ENCODE assay signal across 9 cellular contexts in genomic region chr9:93464876-93465275, GRCh38. TPM values are rescaled to one million over a fixed set of nuclear protein-coding genes. Genes with fewer than 3 reads are reported as not detected.
A peak's percentile ranks its signal among the peaks of the same experiment; 100 is the strongest.
DNase-seq lines count a peak whose midpoint lies in the region; ATAC-seq and TF ChIP-seq lines count a peak whose summit lies in the region.
"Had no signal": no experiment of that assay in that cellular context is flagged by ENCODE, and none has a peak within 500 bp of the region (broad histone marks: within the 10 kb centered on the region; RNA-seq: fewer than 3 reads in every experiment).

No MANE protein-coding gene starts in this region.

- no peaks in the 10 kb centered on the region for H3K27me3 Mint-ChIP-seq in activated CD8-positive, alpha-beta memory T cell treated with anti-CD3 and anti-CD28 coated beads, Interleukin-2, amount 10 ng/mL, durations not matched to agents 7 days and 5 days

- peaks cover 81% of the 10 kb centered on the region for H3K4me1 Mint-ChIP-seq in activated CD8-positive, alpha-beta memory T cell treated with anti-CD3 and anti-CD28 coated beads, Interleukin-2, amount 10 ng/mL, durations not matched to agents 7 days and 5 days

- no peak for TF ChIP-seq POLR2A in spleen (IDR thresholded peaks at IDR 0.05)

- peak overlapping the region; percentile 96 for H3K27ac ChIP-seq in OCI-LY1 (ENCODE audit: low read depth, low read length, poor library complexity, severe bottlenecking)
- peak overlapping the region; percentile 27 for H3K27ac ChIP-seq in colonic mucosa
- H3K27ac ChIP-seq in spleen = peak overlapping the region in 7 of 8 donors; percentile 28 to 81 (median 66)

- H3K36me3 Mint-ChIP-seq in activated CD8-positive, alpha-beta memory T cell treated with anti-CD3 and anti-CD28 coated beads, Interleukin-2, amount 10 ng/mL, durations not matched to agents 7 days and 5 days = peaks cover 11% of the 10 kb centered on the region

- H3K9me3 Mint-ChIP-seq in activated CD8-positive, alpha-beta memory T cell treated with anti-CD3 and anti-CD28 coated beads, Interleukin-2, amount 10 ng/mL, durations not matched to agents 7 days and 5 days (ENCODE audit: low read depth) = no peaks in the 10 kb centered on the region

- H3K4me3 Mint-ChIP-seq in activated CD8-positive, alpha-beta memory T cell treated with anti-CD3 and anti-CD28 coated beads, Interleukin-2, amount 10 ng/mL, durations not matched to agents 7 days and 5 days = peak overlapping the region; percentile 50

- H3K4me2 ChIP-seq in OCI-LY1 (ENCODE audit: low read length) = peak overlapping the region; percentile 87

- peak overlapping the region; percentile 92 for H3K27ac Mint-ChIP-seq in activated CD8-positive, alpha-beta memory T cell treated with anti-CD3 and anti-CD28 coated beads, Interleukin-2, amount 10 ng/mL, durations not matched to agents 7 days and 5 days

- H3K4me1 ChIP-seq in OCI-LY1 (ENCODE audit: insufficient read depth, low read length, severe bottlenecking) = peaks cover 96% of the 10 kb centered on the region
- peaks cover 38% of the 10 kb centered on the region for H3K4me1 ChIP-seq in colonic mucosa
- H3K4me1 ChIP-seq in spleen = peaks cover 26 to 99% (median 87%) of the 10 kb centered on the region in 6 donors

- DNase-seq in activated CD8-positive, alpha-beta memory T cell treated with anti-CD3 and anti-CD28 coated beads, Interleukin-2, amount 10 ng/mL, durations not matched to agents 7 days and 5 days = no peak
- DNase-seq in activated CD8-positive, alpha-beta memory T cell treated with anti-CD3 and anti-CD28 coated beads, Interleukin-2, amount 50 U/mL, for 48 hours = no peak
- DNase-seq in colonic mucosa (no peak), spleen (no peak), GM19238 (ENCODE audit: insufficient read length, low spot score) (no peak), NCI-H1930 (lab: John Stamatoyannopoulos, UW) (no peak)

- peaks cover 100% of the 10 kb centered on the region for H3K79me2 ChIP-seq in OCI-LY1 (ENCODE audit: insufficient read depth, low read length)

- CTCF ChIA-PET in activated CD8-positive, alpha-beta memory T cell treated with anti-CD3 and anti-CD28 coated beads, Interleukin-2, amount 10 ng/mL, durations not matched to agents 7 days and 5 days (lab: Charles Lee) = interaction anchor here (3.4 to 4.6 kb wide), 2 partner anchors 11 to 101 kb away, joined by 21 to 28 read pairs; partner anchors contain the start of gene FAM120AOS

- ATAC-seq in activated CD8-positive, alpha-beta memory T cell treated with anti-CD3 and anti-CD28 coated beads, Interleukin-2, amount 10 ng/mL, durations not matched to agents 7 days and 5 days = no peak
- no peak for ATAC-seq in GM18907 (IDR thresholded peaks at IDR 0.05; ENCODE audit: unreplicated experiment)

- H4K20me1 ChIP-seq in OCI-LY1 (ENCODE audit: insufficient read depth, low read length) = no peaks in the 10 kb centered on the region

- H2AFZ ChIP-seq in OCI-LY1 (ENCODE audit: low read length) = no peak overlapping the region

- intact Hi-C loops in colonic mucosa (cut with DNase I) (no loop called here), spleen (cut with DNase I; ENCODE audit: low total_unique reads) (no loop called here)

- H3K9me3 ChIP-seq in OCI-LY1 (ENCODE audit: low read length) (no peaks in the 10 kb centered on the region), colonic mucosa (no peaks in the 10 kb centered on the region), spleen (no peaks in the 10 kb centered on the region)

- H3K4me3 ChIP-seq in OCI-LY1 (ENCODE audit: low read depth, low read length, poor library complexity, severe bottlenecking) (peak overlapping the region; percentile 55), colonic mucosa (no peak overlapping the region), spleen (peak overlapping the region in 1 of 8 donors; percentile 6)
- H3K4me3 ChIP-seq: skin epidermis had no signal

- WGBS in spleen, 5 donors = 57 to 74% (median 65%) methylated on average over 2 of the region's 2 CpGs

- H3K36me3 ChIP-seq in OCI-LY1 (ENCODE audit: insufficient read depth, low read length) (no peaks in the 10 kb centered on the region), colonic mucosa (no peaks in the 10 kb centered on the region), spleen (no peaks in the 10 kb centered on the region)

- no peak for TF ChIP-seq CTCF in OCI-LY1 (IDR thresholded peaks at IDR 0.05; ENCODE audit: low read length)
- no peak for TF ChIP-seq CTCF in colonic mucosa (IDR thresholded peaks at IDR 0.05)
- TF ChIP-seq CTCF in spleen (IDR thresholded peaks at IDR 0.05 in 8 of 11, conservative IDR thresholded peaks at IDR 0.05 in 3 of 11) = no peak

- H3K9ac ChIP-seq in OCI-LY1 (ENCODE audit: low read length) (peak overlapping the region; percentile 66), colonic mucosa (ENCODE audit: low read depth in 2 of 2, low read length in 2 of 2) (no peak overlapping the region)

- no peaks in the 10 kb centered on the region; the same call in 1 of the 2 replicates for H3F3A ChIP-seq in OCI-LY1 (ENCODE audit: insufficient read depth, low read length)

- no peaks in the 10 kb centered on the region for H3K9me2 ChIP-seq in OCI-LY1 (ENCODE audit: low read depth, low read length)

- no peaks in the 10 kb centered on the region for H3K27me3 ChIP-seq in OCI-LY1 (ENCODE audit: insufficient read depth, low read length)
- H3K27me3 ChIP-seq in colonic mucosa = no peaks in the 10 kb centered on the region
- no peaks in the 10 kb centered on the region for H3K27me3 ChIP-seq in spleen (replicated peaks in 1 of 7)

RNA-seq across cellular contexts. Expression of gene FAM120AOS, which starts 11.5 kb away (rescaled TPM):
- 10 to 100 TPM; 36.2 to 41.2 TPM for total RNA-seq in activated CD8-positive, alpha-beta memory T cell treated with anti-CD3 and anti-CD28 coated beads, Interleukin-2, amount 10 ng/mL, durations not matched to agents 7 days and 5 days
- total RNA-seq in colonic mucosa (10 to 100 TPM; 56.5 to 67.1 TPM), spleen (10 to 100 TPM; 30.8 to 46.8 (median 39.7) TPM)
- polyA plus RNA-seq in spleen = 10 to 100 TPM; 20.6 to 31.2 (median 27.2) TPM

RNA-seq across cellular contexts. Expression of gene FAM120A, which starts 13.4 kb away (rescaled TPM):
- 100 to 1,000 TPM; 143 to 155 TPM for total RNA-seq in activated CD8-positive, alpha-beta memory T cell treated with anti-CD3 and anti-CD28 coated beads, Interleukin-2, amount 10 ng/mL, durations not matched to agents 7 days and 5 days
- total RNA-seq in colonic mucosa (100 to 1,000 TPM; 246 to 264 TPM), spleen (100 to 1,000 TPM in 5 of 7 donors, 10 to 100 TPM in 2; 96.7 to 116 (median 108) TPM)
- polyA plus RNA-seq in spleen = 10 to 100 TPM; 33.0 to 45.8 (median 36.7) TPM

Comparison
In these comparisons a context has a peak if more than half of its experiments do, and no peak if none do; other contexts are left out.
1. H3K27ac ChIP-seq: peak in every context shown above with its lines; median percentile 96 in OCI-LY1; 66 in spleen; 27 in colonic mucosa.